In genomic region chr12:61915420-61915819, GRCh38 we compare ENCODE assay signal across 20 cellular contexts.
"Had no signal": no experiment of that assay in that cellular context is flagged by ENCODE, and none has a peak within 500 bp of the region (broad histone marks: within the 10 kb centered on the region; RNA-seq: fewer than 3 reads in every experiment).

No MANE protein-coding gene starts in this region.

- H3K4me1 ChIP-seq: parathyroid adenoma, stomach, suprapubic skin, tibial nerve, uterus had no signal

- H3K27ac ChIP-seq: parathyroid adenoma, stomach, suprapubic skin, tibial nerve, uterus had no signal

- H3K9me3 ChIP-seq: stomach, suprapubic skin, tibial nerve, uterus had no signal

- H3K27me3 ChIP-seq: stomach, suprapubic skin, tibial nerve, uterus had no signal

- DNase-seq: activated gamma-delta T cell treated with Interleukin-2 at 50 U/mL for 16 hours; activated T-cell treated with anti-CD3 and anti-CD28 coated beads, Interleukin-2, amount 50 U/mL, for 1 hour; central memory CD4-positive, alpha-beta T cell; dermis blood vessel endothelial cell; effector CD8-positive, alpha-beta T cell; glutamatergic neuron; left cardiac atrium; mammary epithelial cell; midbrain; small intestine; stimulated activated CD4-positive, alpha-beta T cell treated with anti-CD3 and anti-CD28 coated beads, Interleukin-2, amount 100 ng/mL, for 24 hours; stomach; T-helper 9 cell; uterus had no signal

- H3K36me3 ChIP-seq: stomach, suprapubic skin, tibial nerve, uterus had no signal

- H3K4me3 ChIP-seq: stomach, suprapubic skin, tibial nerve, uterus had no signal

- ATAC-seq: sciatic nerve; stimulated activated memory B cell treated with anti-CD40 and anti-IgM and Interleukin-4, amounts not matched to agents 10 μg/mL and 1 μg/mL and 100 μg/mL, for 72 hours; WTC11 had no signal
